Comparison of ENCODE assay signal across 8 cellular contexts in the genomic region with DNA sequence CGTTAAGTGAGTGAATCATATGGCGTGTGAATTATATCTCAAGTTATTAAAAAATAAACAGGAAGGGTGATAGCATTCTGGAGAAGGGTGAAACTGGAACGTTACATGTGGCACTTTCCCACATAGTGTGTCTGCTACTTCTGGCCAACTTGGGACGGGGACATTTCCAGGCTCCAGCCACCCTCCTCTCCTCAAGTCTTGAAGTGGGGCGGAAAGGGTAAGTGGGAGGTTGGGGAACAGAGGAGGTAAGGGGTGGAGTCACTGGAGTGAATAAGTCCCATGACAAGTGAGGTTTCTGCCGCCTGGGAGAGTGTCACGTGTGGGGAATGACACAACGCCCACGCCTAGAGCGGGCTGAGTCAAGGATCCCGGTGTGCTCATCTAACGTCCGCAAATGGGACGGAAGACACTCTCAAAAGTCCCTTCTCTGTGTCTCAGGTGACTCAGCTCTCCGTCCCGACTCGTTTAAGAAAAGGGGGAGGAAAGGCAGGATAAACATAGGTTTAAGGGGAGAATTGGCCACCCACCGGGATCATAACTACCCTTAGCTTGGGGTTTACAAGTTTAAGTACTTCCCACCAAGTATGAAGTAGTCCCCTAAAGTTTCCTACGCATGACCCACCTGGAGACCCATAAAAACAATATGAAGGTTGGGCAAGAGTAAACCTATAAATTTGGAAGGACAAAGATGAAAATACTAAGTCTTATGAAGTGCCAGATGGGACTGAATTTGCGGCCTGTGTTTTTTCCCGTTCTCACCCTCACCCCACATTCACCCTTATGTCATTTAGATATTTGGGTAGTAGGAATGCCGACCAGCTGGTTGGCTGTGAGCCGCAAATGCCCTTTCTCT. TPM values are rescaled to one million over a fixed set of nuclear protein-coding genes. Genes with fewer than 3 reads are reported as not detected.
DNase-seq lines count a peak whose midpoint lies in the region; ATAC-seq and TF ChIP-seq lines count a peak whose summit lies in the region.

No MANE protein-coding gene starts in this region.

- intact Hi-C loops in adrenal gland (cut with DNase I): no loop called here
- intact Hi-C loops in heart right ventricle (cut with DNase I): loop anchor here in 5 of 10 donors (1.0 to 2.0 kb wide), 4 partner anchors 31 to 255 kb away; partner anchors contain the start of genes NME1 (in 4 of the 5), NME2 (in 1 of the 5) and TOB1 (in 1 of the 5)

- peaks cover 38 to 47% (median 44%) of the 10 kb centered on the region in 3 donors for H3K4me1 Mint-ChIP-seq in T-cell

- no peaks in the 10 kb centered on the region for H3K9me3 ChIP-seq in adrenal gland (replicated peaks in 1 of 3)
- H3K9me3 ChIP-seq in heart right ventricle: no peaks in the 10 kb centered on the region
- no peaks in the 10 kb centered on the region for H3K9me3 ChIP-seq in tibial nerve

- TF ChIP-seq CTCF in AG09309 (IDR thresholded peaks at IDR 0.05; ENCODE audit: control insufficient read depth, insufficient read depth, low read depth, low read length, missing control alignments) (no peak), adrenal gland (IDR thresholded peaks at IDR 0.05) (no peak), heart right ventricle (IDR thresholded peaks at IDR 0.05) (no peak), tibial nerve (IDR thresholded peaks at IDR 0.05) (peak in 1 of 5 experiments; percentile 8)

- H3K4me3 ChIP-seq in AG09309 (ENCODE audit: control insufficient read depth, low read depth, low read length) (peak overlapping the region; percentile 57), adrenal gland (peak overlapping the region in 2 of 4 donors; percentile 60 to 84), heart right ventricle (peak overlapping the region; percentile 41 to 99 (median 96)), tibial nerve (peak overlapping the region; percentile 43 to 100 (median 84))
- H3K4me3 ChIP-seq in Jurkat, Clone E6-1 (ENCODE audit: low read length): peak overlapping the region; percentile 66

- peaks cover 24 to 26% of the 10 kb centered on the region in 2 donors for H3K4me1 ChIP-seq in adrenal gland (replicated peaks in 1 of 2)
- peaks cover 9 to 47% (median 24%) of the 10 kb centered on the region in 9 donors for H3K4me1 ChIP-seq in heart right ventricle
- H3K4me1 ChIP-seq in tibial nerve: peaks cover 0 to 39% (median 25%) of the 10 kb centered on the region in 4 donors

- H3K36me3 Mint-ChIP-seq in T-cell: no peaks in the 10 kb centered on the region

- TF ChIP-seq EP300 in tibial nerve (IDR thresholded peaks at IDR 0.05): peak; percentile 85 to 95

- no peaks in the 10 kb centered on the region for H3K27me3 ChIP-seq in adrenal gland
- H3K27me3 ChIP-seq in heart right ventricle: no peaks in the 10 kb centered on the region
- H3K27me3 ChIP-seq in tibial nerve: no peaks in the 10 kb centered on the region

- DNase-seq in AG09309 (ENCODE audit: low read depth) (peak; percentile 84), T-cell (peak in 30 of 34 experiments; percentile 5 to 59 (median 20)), adrenal gland (peak; percentile 87 to 97 (median 96)), heart right ventricle (peak; percentile 78 to 93), pons (ENCODE audit: low spot score) (peak; percentile 88), tibial nerve (ENCODE audit: low spot score in 2 of 2) (peak; percentile 80 to 86)
- DNase-seq in Jurkat, Clone E6-1 (ENCODE audit: low read depth, low spot score): no peak

- peak overlapping the region; percentile 98 to 99 for H3K27ac Mint-ChIP-seq in T-cell

- H3K4me3 Mint-ChIP-seq in T-cell: peak overlapping the region; percentile 84 to 95 (median 94)

- CTCF ChIA-PET in T-cell (lab: Charles Lee): interaction anchor here in 1 of 2 donors (1.5 to 2.1 kb wide), 3 partner anchors 31 to 121 kb away, joined by 3 to 10 read pairs (median 10); partner anchors contain the start of gene NME1

- peak overlapping the region; percentile 96 to 100 (median 99) for H3K27ac ChIP-seq in adrenal gland
- peak overlapping the region; percentile 95 to 100 (median 98) for H3K27ac ChIP-seq in heart right ventricle
- peak overlapping the region; percentile 97 to 100 (median 99) for H3K27ac ChIP-seq in tibial nerve

- POLR2A ChIA-PET in T-cell (lab: Charles Lee): interaction anchor here in 1 of 2 donors (1.1 kb wide), 1 partner anchor 13 kb away, joined by 6 read pairs; no protein-coding TSS in a partner anchor

- H3K36me3 ChIP-seq in adrenal gland (replicated peaks in 1 of 2) (no peaks in the 10 kb centered on the region), heart right ventricle (no peaks in the 10 kb centered on the region), tibial nerve (no peaks in the 10 kb centered on the region)

- 12 to 17% (median 16%) methylated on average over 23 of the region's 23 CpGs for WGBS in adrenal gland, 4 donors
- 21 to 23% methylated on average over 23 of the region's 23 CpGs for WGBS in heart right ventricle, 2 donors
- 24% methylated on average over 23 of the region's 23 CpGs for WGBS in tibial nerve, 2 donors

- TF ChIP-seq POLR2A in adrenal gland (IDR thresholded peaks at IDR 0.05) (peak; percentile 88 to 91), tibial nerve (IDR thresholded peaks at IDR 0.05) (peak; percentile 51 to 75)

- H3K27me3 Mint-ChIP-seq in T-cell: no peaks in the 10 kb centered on the region

- no peaks in the 10 kb centered on the region for H3K9me3 Mint-ChIP-seq in T-cell

- ATAC-seq in GM18909 (IDR thresholded peaks at IDR 0.05; ENCODE audit: poor library complexity, unreplicated experiment): peak; percentile 30
- no peak for ATAC-seq in T-cell (replicated peaks in 1 of 4)
- ATAC-seq in heart right ventricle: peak; percentile 71 to 92 (median 90)

RNA-seq across cellular contexts. Expression of gene SPAG9, which starts 1.2 kb away (rescaled TPM):
- 28.2 TPM for polyA plus RNA-seq in Jurkat, Clone E6-1 (2012; ENCODE audit: insufficient read depth, insufficient read length)
- 10 to 100 TPM; 48.9 to 61.8 (median 51.9) TPM for total RNA-seq in T-cell
- total RNA-seq in adrenal gland: 10 to 100 TPM; 43.0 to 99.8 (median 77.8) TPM
- polyA plus RNA-seq in adrenal gland: 10 to 100 TPM; 23.5 to 49.1 (median 35.0) TPM
- total RNA-seq in heart right ventricle: 10 to 100 TPM; 43.3 to 65.8 (median 52.8) TPM
- polyA plus RNA-seq in heart right ventricle: 10 to 100 TPM; 20.7 to 24.0 TPM
- total RNA-seq in tibial nerve: 100 to 1,000 TPM; 145 to 199 (median 165) TPM

RNA-seq across cellular contexts. Expression of gene NME1, which starts 31.5 kb away (rescaled TPM):
- 386 TPM for polyA plus RNA-seq in Jurkat, Clone E6-1 (2012; ENCODE audit: insufficient read depth, insufficient read length)
- total RNA-seq in T-cell: 10 to 100 TPM; 17.7 to 28.0 (median 22.1) TPM
- total RNA-seq in adrenal gland: 100 to 1,000 TPM in 1 of 8 donors, 10 to 100 TPM in 7; 17.0 to 140 (median 57.8) TPM
- polyA plus RNA-seq in adrenal gland: 100 to 1,000 TPM in 2 of 3 donors, 10 to 100 TPM in 1; 79.4 to 222 (median 193) TPM
- total RNA-seq in heart right ventricle: 10 to 100 TPM; 12.9 to 52.0 (median 21.8) TPM
- 100 to 1,000 TPM in 1 of 2 donors, 10 to 100 TPM in 1; 31.8 to 169 TPM for polyA plus RNA-seq in heart right ventricle
- 100 to 1,000 TPM in 1 of 4 donors, 10 to 100 TPM in 3; 12.7 to 105 (median 38.7) TPM for total RNA-seq in tibial nerve

RNA-seq across cellular contexts. Expression of gene NME2, which starts 44.4 kb away (rescaled TPM):
- polyA plus RNA-seq in Jurkat, Clone E6-1 (2012; ENCODE audit: insufficient read depth, insufficient read length): 976 TPM
- 100 to 1,000 TPM; 162 to 290 (median 201) TPM for total RNA-seq in T-cell
- 100 to 1,000 TPM; 271 to 502 (median 404) TPM for total RNA-seq in adrenal gland
- 100 to 1,000 TPM; 336 to 644 (median 393) TPM for polyA plus RNA-seq in adrenal gland
- total RNA-seq in heart right ventricle: 100 to 1,000 TPM; 117 to 302 (median 208) TPM
- polyA plus RNA-seq in heart right ventricle: 100 to 1,000 TPM; 351 to 965 TPM
- 100 to 1,000 TPM; 308 to 552 (median 417) TPM for total RNA-seq in tibial nerve

Comparison
In these comparisons a context has a peak if more than half of its experiments do, and no peak if none do; other contexts are left out.
1. ATAC-seq: peak in GM18909 (single experiment) and heart right ventricle (8 of 8); none in T-cell (0 of 4).
2. Peak in every context shown above with its lines, with median percentiles within 50 percentile points of each other: H3K27ac ChIP-seq.